Comparison of ENCODE assay signal across 26 cellular contexts in genomic region chr14:57835751-57836150, GRCh38. TPM values are rescaled to one million over a fixed set of nuclear protein-coding genes. Genes with fewer than 3 reads are reported as not detected.
"Had no signal": no experiment of that assay in that cellular context is flagged by ENCODE, and none has a peak within 500 bp of the region (broad histone marks: within the 10 kb centered on the region; RNA-seq: fewer than 3 reads in every experiment).

No MANE protein-coding gene starts in this region.

- ATAC-seq: activated T-cell treated with anti-CD3 and anti-CD28 coated beads, Interleukin-2, amount 50 U/mL, for 4 hours; heart right ventricle; lower lobe of right lung; naive thymus-derived CD8-positive, alpha-beta T cell; right cardiac atrium; T-helper 17 cell had no signal

- H3K4me1 ChIP-seq: heart right ventricle, lower lobe of right lung, transverse colon, uterus had no signal

- H3K36me3 ChIP-seq: cardiac muscle cell, heart right ventricle, lower lobe of right lung, transverse colon, uterus had no signal

- H3K4me3 ChIP-seq: cardiac muscle cell, heart right ventricle, lower lobe of right lung, transverse colon, uterus had no signal

- H3K9me3 ChIP-seq: heart right ventricle, lower lobe of right lung, transverse colon, uterus had no signal

- H3K27ac ChIP-seq: cardiac muscle cell, heart right ventricle, lower lobe of right lung, transverse colon, uterus had no signal

- DNase-seq: activated CD4-positive, alpha-beta T cell treated with anti-CD3 and anti-CD28 coated beads for 4 hours; activated CD4-positive, alpha-beta T cell treated with anti-CD3 and anti-CD28 coated beads, Interleukin-2, amount 50 U/mL, for 48 hours; activated CD4-positive, CD25-positive, alpha-beta regulatory T cell; activated CD8-positive, alpha-beta memory T cell treated with anti-CD3 and anti-CD28 coated beads, Interleukin-2, amount 50 U/mL, for 48 hours; activated naive CD4-positive, alpha-beta T cell; activated naive CD8-positive, alpha-beta T cell treated with anti-CD3 and anti-CD28 coated beads for 36 hours; activated T-cell treated with anti-CD3 and anti-CD28 coated beads, Interleukin-2, amount 50 U/mL, for 4 hours; effector CD8-positive, alpha-beta T cell; heart right ventricle; lower lobe of right lung; naive thymus-derived CD8-positive, alpha-beta T cell; right cardiac atrium; stimulated activated CD4-positive, alpha-beta T cell treated with anti-CD3 and anti-CD28 coated beads, Interleukin-12 subunit alpha, Interleukin-12 subunit beta, amount 100 ng/mL, for 4 hours; stimulated activated CD4-positive, alpha-beta T cell treated with anti-CD3 and anti-CD28 coated beads, Interleukin-4, amount 100 ng/mL, for 4 hours; substantia nigra; T-helper 17 cell; transverse colon; uterus had no signal

- FAIRE-seq: keratinocyte had no signal

RNA-seq across cellular contexts. Expression of gene SLC35F4, which starts 30.1 kb away (rescaled TPM):
- total RNA-seq: activated CD8-positive, alpha-beta memory T cell treated with anti-CD3 and anti-CD28 coated beads for 36 hours; activated naive CD8-positive, alpha-beta T cell treated with anti-CD3 and anti-CD28 coated beads for 36 hours; activated T-cell treated with anti-CD3 and anti-CD28 coated beads, Interleukin-2, amount 50 U/mL, for 4 hours; activated T-helper 2 cell treated with anti-CD3 and anti-CD28 coated beads, Interferon-gamma antibody, Interleukin-2, Interleukin-4, amounts not matched to agents 10 μg/mL and 5 μg/mL and 100 μg/mL, durations not matched to agents 14 hours and 24 hours and 36 hours; cardiac muscle cell; heart right ventricle; lower lobe of right lung; mesothelial cell of epicardium; naive thymus-derived CD8-positive, alpha-beta T cell; osteocyte; right cardiac atrium; skeletal muscle tissue; T-helper 17 cell; transverse colon had no signal
- polyA plus RNA-seq: esophagus; heart right ventricle; keratinocyte; naive thymus-derived CD8-positive, alpha-beta T cell; right cardiac atrium had no signal
